In genomic region chr1:156026588-156026987, GRCh38 we compare ENCODE assay signal across 11 cellular contexts. TPM values are rescaled to one million over a fixed set of nuclear protein-coding genes. Genes with fewer than 3 reads are reported as not detected.
DNase-seq lines count a peak whose midpoint lies in the region; ATAC-seq and TF ChIP-seq lines count a peak whose summit lies in the region.
"Had no signal": no experiment of that assay in that cellular context is flagged by ENCODE, and none has a peak within 500 bp of the region (broad histone marks: within the 10 kb centered on the region; RNA-seq: fewer than 3 reads in every experiment).

No MANE protein-coding gene starts in this region.

- intact Hi-C loops in activated CD8-positive, alpha-beta T cell treated with anti-CD3 and anti-CD28 coated beads for 36 hours (cut with micrococcal nuclease) = no loop called here

- CTCF ChIA-PET in activated CD8-positive, alpha-beta T cell treated with anti-CD3 and anti-CD28 coated beads for 36 hours (lab: Charles Lee) = interaction anchor here (0.8 to 1.4 kb wide), 6 partner anchors 19 to 104 kb away, joined by 3 to 5 read pairs (median 3); no protein-coding TSS in a partner anchor

- no peak overlapping the region for H3K4me3 Mint-ChIP-seq in activated T-cell treated with anti-CD3 and anti-CD28 coated beads, Interleukin-2, amount 50 U/mL, for 72 hours
- no peak overlapping the region for H3K4me3 Mint-ChIP-seq in activated CD8-positive, alpha-beta T cell treated with anti-CD3 and anti-CD28 coated beads for 36 hours
- no peak overlapping the region for H3K4me3 Mint-ChIP-seq in activated T-helper 17 cell treated with anti-CD3 and anti-CD28 coated beads, Interleukin-2, amount 50 U/mL, for 72 hours
- H3K4me3 Mint-ChIP-seq in stimulated activated naive CD8-positive, alpha-beta T cell treated with anti-CD3 and anti-CD28 coated beads, Interleukin-15, amount 100 ng/mL, for 72 hours = no peak overlapping the region
- H3K4me3 Mint-ChIP-seq: CD4-positive, alpha-beta T cell had no signal

- H3K27me3 Mint-ChIP-seq in activated T-cell treated with anti-CD3 and anti-CD28 coated beads, Interleukin-2, amount 50 U/mL, for 72 hours (ENCODE audit: low read depth) = peaks cover 7% of the 10 kb centered on the region
- peaks cover 5% of the 10 kb centered on the region for H3K27me3 Mint-ChIP-seq in activated CD8-positive, alpha-beta T cell treated with anti-CD3 and anti-CD28 coated beads for 36 hours
- H3K27me3 Mint-ChIP-seq in activated T-helper 17 cell treated with anti-CD3 and anti-CD28 coated beads, Interleukin-2, amount 50 U/mL, for 72 hours = no peaks in the 10 kb centered on the region
- H3K27me3 Mint-ChIP-seq in stimulated activated naive CD8-positive, alpha-beta T cell treated with anti-CD3 and anti-CD28 coated beads, Interleukin-15, amount 100 ng/mL, for 72 hours = peaks cover 8% of the 10 kb centered on the region

- no peak overlapping the region for H3K27ac Mint-ChIP-seq in activated T-cell treated with anti-CD3 and anti-CD28 coated beads, Interleukin-2, amount 50 U/mL, for 72 hours
- no peak overlapping the region for H3K27ac Mint-ChIP-seq in activated CD8-positive, alpha-beta T cell treated with anti-CD3 and anti-CD28 coated beads for 36 hours
- H3K27ac Mint-ChIP-seq in activated T-helper 17 cell treated with anti-CD3 and anti-CD28 coated beads, Interleukin-2, amount 50 U/mL, for 72 hours = no peak overlapping the region
- no peak overlapping the region for H3K27ac Mint-ChIP-seq in stimulated activated naive CD8-positive, alpha-beta T cell treated with anti-CD3 and anti-CD28 coated beads, Interleukin-15, amount 100 ng/mL, for 72 hours
- H3K27ac Mint-ChIP-seq: CD4-positive, alpha-beta T cell had no signal

- ATAC-seq in activated T-cell treated with anti-CD3 and anti-CD28 coated beads, Interleukin-2, amount 50 U/mL, for 72 hours (replicated peaks in 1 of 2) = peak; percentile 86 to 88
- ATAC-seq in activated CD8-positive, alpha-beta T cell treated with anti-CD3 and anti-CD28 coated beads for 36 hours = peak; percentile 46
- peak; percentile 73 for ATAC-seq in activated T-helper 17 cell treated with anti-CD3 and anti-CD28 coated beads, Interleukin-2, amount 50 U/mL, for 72 hours (replicated peaks)
- peak; percentile 77 for ATAC-seq in stimulated activated naive CD8-positive, alpha-beta T cell treated with anti-CD3 and anti-CD28 coated beads, Interleukin-15, amount 100 ng/mL, for 72 hours

- H3K36me3 Mint-ChIP-seq in activated T-cell treated with anti-CD3 and anti-CD28 coated beads, Interleukin-2, amount 50 U/mL, for 72 hours (ENCODE audit: insufficient read depth in 2 of 2) = no peaks in the 10 kb centered on the region
- H3K36me3 Mint-ChIP-seq in activated CD8-positive, alpha-beta T cell treated with anti-CD3 and anti-CD28 coated beads for 36 hours (ENCODE audit: low read depth) = no peaks in the 10 kb centered on the region
- no peaks in the 10 kb centered on the region for H3K36me3 Mint-ChIP-seq in activated T-helper 17 cell treated with anti-CD3 and anti-CD28 coated beads, Interleukin-2, amount 50 U/mL, for 72 hours (ENCODE audit: low read depth)

- DNase-seq in activated T-cell treated with anti-CD3 and anti-CD28 coated beads, Interleukin-2, amount 50 U/mL, for 72 hours = peak in 1 of 2 donors; percentile 8
- DNase-seq in activated T-cell treated with anti-CD3 and anti-CD28 coated beads for 4 hours (no peak), cerebellar cortex (ENCODE audit: low spot score) (no peak), GDM1 (lab: John Stamatoyannopoulos, UW) (no peak)
- DNase-seq in activated CD8-positive, alpha-beta T cell treated with anti-CD3 and anti-CD28 coated beads for 36 hours = no peak
- no peak for DNase-seq in stimulated activated naive CD8-positive, alpha-beta T cell treated with anti-CD3 and anti-CD28 coated beads, Interleukin-15, amount 100 ng/mL, for 72 hours
- DNase-seq: DND-41 had no signal

- H3K4me1 Mint-ChIP-seq in activated T-cell treated with anti-CD3 and anti-CD28 coated beads, Interleukin-2, amount 50 U/mL, for 72 hours (ENCODE audit: low read depth) = peaks cover 9% of the 10 kb centered on the region
- H3K4me1 Mint-ChIP-seq in activated CD8-positive, alpha-beta T cell treated with anti-CD3 and anti-CD28 coated beads for 36 hours (ENCODE audit: low read depth) = peaks cover 4% of the 10 kb centered on the region
- H3K4me1 Mint-ChIP-seq in activated T-helper 17 cell treated with anti-CD3 and anti-CD28 coated beads, Interleukin-2, amount 50 U/mL, for 72 hours = peaks cover 9% of the 10 kb centered on the region
- peaks cover 17% of the 10 kb centered on the region for H3K4me1 Mint-ChIP-seq in stimulated activated naive CD8-positive, alpha-beta T cell treated with anti-CD3 and anti-CD28 coated beads, Interleukin-15, amount 100 ng/mL, for 72 hours

- H3K9me3 Mint-ChIP-seq in activated T-cell treated with anti-CD3 and anti-CD28 coated beads, Interleukin-2, amount 50 U/mL, for 72 hours = no peaks in the 10 kb centered on the region
- no peaks in the 10 kb centered on the region for H3K9me3 Mint-ChIP-seq in activated CD8-positive, alpha-beta T cell treated with anti-CD3 and anti-CD28 coated beads for 36 hours
- H3K9me3 Mint-ChIP-seq in activated T-helper 17 cell treated with anti-CD3 and anti-CD28 coated beads, Interleukin-2, amount 50 U/mL, for 72 hours = no peaks in the 10 kb centered on the region
- H3K9me3 Mint-ChIP-seq in stimulated activated naive CD8-positive, alpha-beta T cell treated with anti-CD3 and anti-CD28 coated beads, Interleukin-15, amount 100 ng/mL, for 72 hours = no peaks in the 10 kb centered on the region
- H3K9me3 Mint-ChIP-seq: CD4-positive, alpha-beta T cell had no signal

- POLR2A ChIA-PET in activated CD8-positive, alpha-beta T cell treated with anti-CD3 and anti-CD28 coated beads for 36 hours (lab: Charles Lee) = no interaction called here

- no peak for TF ChIP-seq CTCF in activated CD8-positive, alpha-beta T cell treated with anti-CD3 and anti-CD28 coated beads for 36 hours (IDR thresholded peaks at IDR 0.05)

RNA-seq across cellular contexts. Expression of gene SSR2, which starts 5.8 kb away (rescaled TPM):
- 100 to 1,000 TPM; 193 to 234 TPM for total RNA-seq in activated T-cell treated with anti-CD3 and anti-CD28 coated beads, Interleukin-2, amount 50 U/mL, for 72 hours
- 100 to 1,000 TPM; 148 to 150 TPM for total RNA-seq in activated CD8-positive, alpha-beta T cell treated with anti-CD3 and anti-CD28 coated beads for 36 hours
- total RNA-seq in activated T-helper 17 cell treated with anti-CD3 and anti-CD28 coated beads, Interleukin-2, amount 50 U/mL, for 72 hours = 100 to 1,000 TPM; 194 to 208 TPM

RNA-seq across cellular contexts. Expression of gene UBQLN4, which starts 27.0 kb away (rescaled TPM):
- total RNA-seq in activated T-cell treated with anti-CD3 and anti-CD28 coated beads, Interleukin-2, amount 50 U/mL, for 72 hours = 10 to 100 TPM; 31.4 to 42.6 TPM
- total RNA-seq in activated CD8-positive, alpha-beta T cell treated with anti-CD3 and anti-CD28 coated beads for 36 hours = 10 to 100 TPM; 36.9 to 39.8 TPM
- 10 to 100 TPM; 31.9 to 36.7 TPM for total RNA-seq in activated T-helper 17 cell treated with anti-CD3 and anti-CD28 coated beads, Interleukin-2, amount 50 U/mL, for 72 hours

RNA-seq across cellular contexts. Expression of gene LAMTOR2, which starts 28.0 kb away (rescaled TPM):
- 10 to 100 TPM; 58.7 to 61.8 TPM for total RNA-seq in activated T-cell treated with anti-CD3 and anti-CD28 coated beads, Interleukin-2, amount 50 U/mL, for 72 hours
- total RNA-seq in activated CD8-positive, alpha-beta T cell treated with anti-CD3 and anti-CD28 coated beads for 36 hours = 10 to 100 TPM; 48.9 to 49.4 TPM
- total RNA-seq in activated T-helper 17 cell treated with anti-CD3 and anti-CD28 coated beads, Interleukin-2, amount 50 U/mL, for 72 hours = 10 to 100 TPM; 39.9 to 55.6 TPM

RNA-seq across cellular contexts. Expression of gene RAB25, which starts 34.4 kb away (rescaled TPM):
- total RNA-seq in activated T-cell treated with anti-CD3 and anti-CD28 coated beads, Interleukin-2, amount 50 U/mL, for 72 hours = under 1 TPM; 0.53 to 0.95 TPM
- under 1 TPM; 0.49 to 0.63 TPM for total RNA-seq in activated CD8-positive, alpha-beta T cell treated with anti-CD3 and anti-CD28 coated beads for 36 hours
- 1 to 10 TPM in 1 of 2 donors, under 1 TPM in 1; 0.43 to 1.2 TPM for total RNA-seq in activated T-helper 17 cell treated with anti-CD3 and anti-CD28 coated beads, Interleukin-2, amount 50 U/mL, for 72 hours
- total RNA-seq: G401, GM23248 had no signal

RNA-seq across cellular contexts. Expression of gene ARHGEF2, which starts 48.2 kb away (rescaled TPM):
- total RNA-seq in activated T-cell treated with anti-CD3 and anti-CD28 coated beads, Interleukin-2, amount 50 U/mL, for 72 hours = 100 to 1,000 TPM; 152 to 163 TPM
- 100 to 1,000 TPM; 147 to 150 TPM for total RNA-seq in activated CD8-positive, alpha-beta T cell treated with anti-CD3 and anti-CD28 coated beads for 36 hours
- total RNA-seq in activated T-helper 17 cell treated with anti-CD3 and anti-CD28 coated beads, Interleukin-2, amount 50 U/mL, for 72 hours = 100 to 1,000 TPM; 108 to 205 TPM
